ENCODE assay signal across 8 cellular contexts in genomic region chr1:50332941-50333594, GRCh38.
A peak's percentile ranks its signal among the peaks of the same experiment; 100 is the strongest.
DNase-seq lines count a peak whose midpoint lies in the region; ATAC-seq and TF ChIP-seq lines count a peak whose summit lies in the region.

No MANE protein-coding gene starts in this region.

- peak overlapping the region; percentile 95 for H3K4me2 ChIP-seq in skeletal muscle satellite cell (ENCODE audit: low read length)

- H3K36me3 Mint-ChIP-seq in T-cell (no peaks in the 10 kb centered on the region), MCF 10A (ENCODE audit: insufficient read depth, unreplicated experiment) (peaks cover 5% of the 10 kb centered on the region), immature natural killer cell (no peaks in the 10 kb centered on the region)

- H3K27me3 ChIP-seq in HUES6 (ENCODE audit: control insufficient read depth, insufficient read depth, low read length), result peaks cover 72% of the 10 kb centered on the region
- H3K27me3 ChIP-seq in skeletal muscle satellite cell (ENCODE audit: control insufficient read depth, insufficient read depth, low read length), result peaks cover 48% of the 10 kb centered on the region

- ATAC-seq in GM21529 (IDR thresholded peaks at IDR 0.05; ENCODE audit: unreplicated experiment) (peak; percentile 73), T-cell (replicated peaks in 1 of 4) (peak; percentile 55 to 70 (median 65))

- H3K9me3 ChIP-seq in ES-I3 (ENCODE audit: control insufficient read depth, insufficient read depth, low read length), result no peaks in the 10 kb centered on the region
- H3K9me3 ChIP-seq in HUES6 (ENCODE audit: control insufficient read depth, insufficient read depth, low read depth, low read length), result no peaks in the 10 kb centered on the region
- no peaks in the 10 kb centered on the region for H3K9me3 ChIP-seq in skeletal muscle satellite cell (replicated peaks; ENCODE audit: low read length)

- H3K36me3 ChIP-seq in ES-I3 (ENCODE audit: insufficient read depth, low read length), result no peaks in the 10 kb centered on the region
- H3K36me3 ChIP-seq in HUES6 (ENCODE audit: control insufficient read depth, insufficient read depth, low read length), result no peaks in the 10 kb centered on the region
- no peaks in the 10 kb centered on the region for H3K36me3 ChIP-seq in skeletal muscle satellite cell (ENCODE audit: insufficient read depth, low read length)

- H3K9ac ChIP-seq in ES-I3 (ENCODE audit: low read depth, low read length) (peak overlapping the region; percentile 60; the same call in 1 of the 2 replicates), HUES6 (ENCODE audit: low read length) (peak overlapping the region; percentile 56), skeletal muscle satellite cell (ENCODE audit: low read depth, low read length) (no peak overlapping the region)

- H3K27me3 Mint-ChIP-seq in T-cell (peaks cover 37 to 63% of the 10 kb centered on the region in 2 donors), MCF 10A (ENCODE audit: insufficient read depth, unreplicated experiment) (peaks cover 58% of the 10 kb centered on the region), immature natural killer cell (ENCODE audit: low read depth in 3 of 3) (peaks cover 3 to 20% (median 18%) of the 10 kb centered on the region in 3 donors)

- H3K4me1 ChIP-seq in ES-I3 (ENCODE audit: insufficient read depth, low read length), result no peaks in the 10 kb centered on the region
- H3K4me1 ChIP-seq in HUES6 (ENCODE audit: control insufficient read depth, insufficient read depth, low read length), result 0 out of 2 replicates have a peak, but pooled peaks cover 3% of the 10 kb centered on the region
- H3K4me1 ChIP-seq in skeletal muscle satellite cell (ENCODE audit: control insufficient read depth, insufficient read depth, low read length), result peaks cover 8% of the 10 kb centered on the region

- POLR2A ChIA-PET in T-cell (lab: Charles Lee) (no interaction called here), MCF 10A (lab: Yijun Ruan, JAX) (no interaction called here)

- CTCF ChIA-PET in T-cell (lab: Charles Lee) (interaction anchor here in 1 of 2 donors (0.6 kb wide), 1 partner anchor 517 kb away, joined by 3 read pairs; no protein-coding TSS in a partner anchor), MCF 10A (lab: Yijun Ruan, JAX) (interaction anchor here (0.6 to 4.2 kb wide), 6 partner anchors 9 to 1778 kb away, joined by 3 to 28 read pairs (median 4); no protein-coding TSS in a partner anchor)

- intact Hi-C loops in MCF 10A (cut with micrococcal nuclease), result loop anchor here (5.0 kb wide), 2 partner anchors 251 to 1416 kb away; no protein-coding TSS in a partner anchor

- H3K27ac ChIP-seq in HUES6 (ENCODE audit: low read depth, low read length), result no peak overlapping the region

- BruUV-seq in MCF 10A (replicated peaks; lab: Mats Ljungman, UMichigan), result no TSS peak

- H3K4me1 Mint-ChIP-seq in T-cell (peaks cover 3 to 11% (median 6%) of the 10 kb centered on the region in 3 donors), MCF 10A (ENCODE audit: insufficient read depth, unreplicated experiment) (no peaks in the 10 kb centered on the region), immature natural killer cell (peaks cover 10 to 16% of the 10 kb centered on the region in 2 donors)

- peak overlapping the region; percentile 74 for H3K4me3 ChIP-seq in HUES6 (ENCODE audit: low read depth, low read length)
- peak overlapping the region; percentile 69 for H3K4me3 ChIP-seq in skeletal muscle satellite cell (ENCODE audit: low read length)

- H3K9me3 Mint-ChIP-seq in T-cell (no peaks in the 10 kb centered on the region), MCF 10A (ENCODE audit: unreplicated experiment) (no peaks in the 10 kb centered on the region), immature natural killer cell (peaks cover 0 to 1% (median 0%) of the 10 kb centered on the region in 6 donors)

- no peak overlapping the region for H3K27ac Mint-ChIP-seq in T-cell
- no peak overlapping the region for H3K27ac Mint-ChIP-seq in MCF 10A (ENCODE audit: low read depth, unreplicated experiment)
- H3K27ac Mint-ChIP-seq in immature natural killer cell, result no peak overlapping the region

- peak in 24 of 34 experiments; percentile 4 to 39 (median 23) for DNase-seq in T-cell
- DNase-seq in MCF 10A (ENCODE audit: unreplicated experiment), result peak; percentile 40
- DNase-seq in immature natural killer cell, result peak; percentile 19 to 36 (median 31)
- DNase-seq in SK-N-DZ (ENCODE audit: low spot score), result no peak

- peak; percentile 59 for TF ChIP-seq CTCF in MCF 10A (IDR thresholded peaks at IDR 0.05; ENCODE audit: unreplicated experiment)

- peak overlapping the region; percentile 59 to 64 (median 60) for H3K4me3 Mint-ChIP-seq in T-cell
- peak overlapping the region; percentile 49 for H3K4me3 Mint-ChIP-seq in MCF 10A (ENCODE audit: unreplicated experiment)
- H3K4me3 Mint-ChIP-seq in immature natural killer cell, result peak overlapping the region; percentile 69 to 85 (median 72)
